ENCODE assay signal across 19 cellular contexts in the genomic region with DNA sequence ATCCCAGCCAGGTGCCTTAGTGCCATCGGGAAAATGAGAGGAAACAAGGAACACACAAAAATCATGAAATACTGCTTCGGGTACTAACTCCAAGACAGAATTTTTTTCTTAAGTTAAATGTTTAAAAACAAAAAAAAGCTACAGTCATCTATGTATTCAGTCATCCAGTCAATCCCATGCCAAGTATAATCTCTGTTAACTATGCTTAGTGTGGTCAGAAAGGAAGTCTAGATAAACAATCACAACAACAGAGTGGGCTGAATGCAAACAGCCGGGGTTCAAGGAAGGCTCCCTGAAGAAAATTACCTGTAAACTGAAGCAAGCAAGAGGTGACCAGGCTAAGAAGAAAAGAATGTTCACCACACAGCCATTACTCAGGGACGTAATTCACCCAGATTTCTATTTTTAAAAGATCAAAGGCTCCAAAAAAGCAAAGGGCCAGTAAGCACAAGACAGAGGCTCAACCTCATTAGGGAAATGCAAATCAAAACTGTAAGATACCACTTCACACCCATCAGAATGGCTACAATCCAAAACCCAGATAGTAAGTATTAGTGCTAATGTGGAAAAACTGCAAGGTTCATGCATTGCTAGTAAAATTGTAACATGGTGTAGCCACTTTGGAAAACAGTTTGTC. TPM values are rescaled to one million over a fixed set of nuclear protein-coding genes. Genes with fewer than 3 reads are reported as not detected.
DNase-seq lines count a peak whose midpoint lies in the region; ATAC-seq, FAIRE-seq and TF ChIP-seq lines count a peak whose summit lies in the region.
"Had no signal": no experiment of that assay in that cellular context is flagged by ENCODE, and none has a peak within 500 bp of the region (broad histone marks: within the 10 kb centered on the region; RNA-seq: fewer than 3 reads in every experiment).

No MANE protein-coding gene starts in this region.

- H4K5ac ChIP-seq in IMR-90 (ENCODE audit: low read depth, low read length), result no peak overlapping the region

- H3K36me3 ChIP-seq in A673 (ENCODE audit: insufficient read depth, low read length, poor library complexity, severe bottlenecking), result no peaks in the 10 kb centered on the region
- no peaks in the 10 kb centered on the region for H3K36me3 ChIP-seq in IMR-90 (ENCODE audit: control insufficient read depth, insufficient read depth, low read length)
- no peaks in the 10 kb centered on the region for H3K36me3 ChIP-seq in CD8-positive, alpha-beta memory T cell (ENCODE audit: insufficient read depth, low read length)
- H3K36me3 ChIP-seq: esophagus muscularis mucosa, transverse colon had no signal

- H2BK120ac ChIP-seq in IMR-90 (ENCODE audit: low read depth, low read length), result no peak overlapping the region

- no peaks in the 10 kb centered on the region for H3K27me3 ChIP-seq in A673 (replicated peaks; ENCODE audit: insufficient read depth, low read depth, low read length, poor library complexity)
- no peaks in the 10 kb centered on the region for H3K27me3 ChIP-seq in IMR-90 (ENCODE audit: control insufficient read depth, insufficient read depth, low read length)
- no peaks in the 10 kb centered on the region for H3K27me3 ChIP-seq in CD8-positive, alpha-beta memory T cell (ENCODE audit: insufficient read depth, low read length, poor library complexity, severe bottlenecking)
- H3K27me3 ChIP-seq: esophagus muscularis mucosa, transverse colon had no signal

- BruUV-seq in A673 (replicated peaks; lab: Mats Ljungman, UMichigan) (no TSS peak), IMR-90 (replicated peaks; lab: Mats Ljungman, UMichigan) (no TSS peak)

- no peak overlapping the region for H3K4me3 ChIP-seq in A673 (ENCODE audit: low read depth, low read length, poor library complexity, severe bottlenecking)
- H3K4me3 ChIP-seq in IMR-90 (ENCODE audit: insufficient read depth, low read depth, low read length), result no peak overlapping the region
- no peak overlapping the region for H3K4me3 ChIP-seq in CD8-positive, alpha-beta memory T cell (ENCODE audit: low read length)
- H3K4me3 ChIP-seq: esophagus muscularis mucosa, transverse colon had no signal

- in situ Hi-C loops in IMR-90 (cut with MboI; ENCODE audit: low sequenced_read_pairs), result no loop called here

- no peak for TF ChIP-seq POLR2A in IMR-90 (IDR thresholded peaks at IDR 0.05; ENCODE audit: low read depth, low read length)

- H3K9me3 ChIP-seq in A673 (ENCODE audit: low read depth, low read length, poor library complexity, severe bottlenecking) (no peaks in the 10 kb centered on the region), IMR-90 (ENCODE audit: control insufficient read depth, insufficient read depth, low read length) (no peaks in the 10 kb centered on the region)
- H3K9me3 ChIP-seq in CD8-positive, alpha-beta memory T cell (ENCODE audit: low read length), result no peaks in the 10 kb centered on the region
- H3K9me3 ChIP-seq: Caco-2, esophagus muscularis mucosa, transverse colon had no signal

- no peak overlapping the region for H3K4me3 Mint-ChIP-seq in CD8-positive, alpha-beta memory T cell

- peaks cover 5% of the 10 kb centered on the region for H3K9me1 ChIP-seq in IMR-90 (ENCODE audit: insufficient read depth, low read length)

- WGBS in IMR-90 (ENCODE audit: extremely low coverage in 2 of 2, insufficient read length in 1 of 2), 2 experiments, result no CpG with 5 or more reads among the region's 4 CpGs

- H3K27ac Mint-ChIP-seq in CD8-positive, alpha-beta memory T cell, result no peak overlapping the region

- intact Hi-C loops in A673 (cut with micrococcal nuclease; ENCODE audit: unreplicated experiment), result no loop called here
- intact Hi-C loops in IMR-90 (cut with micrococcal nuclease), result no loop called here

- TF ChIP-seq CTCF in A673 (conservative IDR thresholded peaks at IDR 0.05; ENCODE audit: low read depth, low read length) (0 out of 2 replicates have a peak, but pooled peaks have one; percentile 5), IMR-90 (conservative IDR thresholded peaks at IDR 0.05; ENCODE audit: low read depth, low read length) (no peak)

- H4K8ac ChIP-seq in IMR-90 (ENCODE audit: low read depth in 2 of 2, low read length in 2 of 2), result no peak overlapping the region

- H3K23ac ChIP-seq in IMR-90 (ENCODE audit: low read depth, low read length), result 0 out of 2 replicates have a peak overlapping the region, but pooled peaks have one; percentile 12

- no peak overlapping the region for H3K56ac ChIP-seq in IMR-90 (ENCODE audit: extremely low read depth, insufficient read depth, low read length)

- CTCF ChIA-PET in A673 (lab: Charles Lee), result interaction anchor here (0.5 kb wide), 1 partner anchor 861 kb away, joined by 3 read pairs; no protein-coding TSS in a partner anchor
- CTCF ChIA-PET in IMR-90 (lab: Yijun Ruan, JAX), result no interaction called here
- CTCF ChIA-PET in CD8-positive, alpha-beta memory T cell (lab: Charles Lee), result no interaction called here

- H3K9ac ChIP-seq in IMR-90 (ENCODE audit: low read depth, low read length), result no peak overlapping the region
- H3K9ac ChIP-seq: KMS-11 had no signal

- H3K27me3 Mint-ChIP-seq in CD8-positive, alpha-beta memory T cell, result no peaks in the 10 kb centered on the region

- peaks cover 6 to 19% (median 15%) of the 10 kb centered on the region in 3 donors for H3K4me1 Mint-ChIP-seq in CD8-positive, alpha-beta memory T cell

- H4K20me1 ChIP-seq in IMR-90 (ENCODE audit: insufficient read depth, low read length), result peaks cover 4% of the 10 kb centered on the region; the same call in 1 of the 2 replicates

- H2BK15ac ChIP-seq in IMR-90 (ENCODE audit: low read depth, low read length), result no peak overlapping the region

- ATAC-seq in IMR-90 (ENCODE audit: low read depth) (peak; percentile 21), GM21526 (IDR thresholded peaks at IDR 0.05; ENCODE audit: low FRiP score, unreplicated experiment) (no peak)

- dilution Hi-C loops in IMR-90 (cut with HindIII; ENCODE audit: low sequenced_read_pairs, unreplicated experiment), result no loop called here

- DNase-seq in A673 (ENCODE audit: low spot score) (peak; percentile 33), GM18507 (ENCODE audit: extremely low spot score, insufficient read length, low read depth) (no peak), IMR-90 (no peak), fibroblast of peridontal ligament (ENCODE audit: extremely low read depth) (peak; percentile 33), NCI-H526 treated with DMSO at 0.1 percent for 48 hours (lab: John Stamatoyannopoulos, UW) (no peak), OCI-M2 (lab: John Stamatoyannopoulos, UW; ENCODE audit: unreplicated experiment) (no peak)
- no peak for DNase-seq in CD8-positive, alpha-beta memory T cell
- DNase-seq: activated CD4-positive, alpha-beta T cell treated with anti-CD3 and anti-CD28 coated beads for 1 hour; activated gamma-delta T cell; Caco-2; GDM1; NCI-H1436; occipital lobe; SIG-M5; T-helper 2 cell; transverse colon had no signal

- H3K18ac ChIP-seq in IMR-90 (ENCODE audit: low read depth, low read length), result no peak overlapping the region

- no peak overlapping the region for H3K4ac ChIP-seq in IMR-90 (ENCODE audit: low read depth, low read length)

- H3K36me3 Mint-ChIP-seq in CD8-positive, alpha-beta memory T cell, result peaks cover 0 to 5% (median 4%) of the 10 kb centered on the region in 3 donors

- no peak overlapping the region for H2AFZ ChIP-seq in IMR-90 (replicated peaks; ENCODE audit: low read length, poor library complexity)

- H3K79me1 ChIP-seq in IMR-90 (ENCODE audit: low read depth in 1 of 2, low read length in 2 of 2), result peaks cover 12 to 13% of the 10 kb centered on the region in 2 experiments

- peaks cover 25% of the 10 kb centered on the region for H3K4me1 ChIP-seq in A673 (ENCODE audit: insufficient read depth, low read length, poor library complexity, severe bottlenecking)
- H3K4me1 ChIP-seq in IMR-90 (ENCODE audit: control insufficient read depth, insufficient read depth, low read length), result peaks cover 5% of the 10 kb centered on the region
- H3K4me1 ChIP-seq in CD8-positive, alpha-beta memory T cell (ENCODE audit: insufficient read depth, low read length), result no peaks in the 10 kb centered on the region
- H3K4me1 ChIP-seq: Caco-2 had no signal

- H2BK5ac ChIP-seq in IMR-90 (ENCODE audit: low read depth, low read length, poor library complexity, severe bottlenecking), result no peak overlapping the region

- POLR2A ChIA-PET in A673 (lab: Charles Lee; ENCODE audit: low non-redundant PET), result no interaction called here
- POLR2A ChIA-PET in IMR-90 (lab: Charles Lee; ENCODE audit: unreplicated experiment), result interaction anchor here (0.6 kb wide), 1 partner anchor 19 kb away, joined by 3 read pairs; no protein-coding TSS in a partner anchor
- POLR2A ChIA-PET in CD8-positive, alpha-beta memory T cell (lab: Charles Lee), result no interaction called here

- H3K14ac ChIP-seq in IMR-90 (replicated peaks; ENCODE audit: low read depth, low read length), result 0 out of 2 replicates have a peak overlapping the region, but pooled peaks have one; percentile 19

- H2AK9ac ChIP-seq in IMR-90 (replicated peaks; ENCODE audit: low read depth, low read length, poor library complexity), result no peak overlapping the region

- H2BK20ac ChIP-seq in IMR-90 (ENCODE audit: low read depth, low read length), result no peak overlapping the region

- H3K27ac ChIP-seq in A673 (ENCODE audit: low read depth, low read length, poor library complexity, severe bottlenecking), result peak overlapping the region; percentile 5
- H3K27ac ChIP-seq in IMR-90 (ENCODE audit: insufficient read depth, low read length), result no peak overlapping the region
- H3K27ac ChIP-seq in CD8-positive, alpha-beta memory T cell (ENCODE audit: low read depth, low read length), result no peak overlapping the region
- H3K27ac ChIP-seq: esophagus muscularis mucosa, KMS-11, transverse colon had no signal

- no peaks in the 10 kb centered on the region for H3K9me3 Mint-ChIP-seq in CD8-positive, alpha-beta memory T cell

- FAIRE-seq in GM18507 (lab: Jason Lieb, UNC), result peak; percentile 71

- H3K4me2 ChIP-seq in IMR-90 (ENCODE audit: low read depth, low read length), result no peak overlapping the region
- H3K4me2 ChIP-seq: KMS-11 had no signal

- no peak for TF ChIP-seq RAD21 in IMR-90 (IDR thresholded peaks at IDR 0.05; ENCODE audit: low read length)

- no peak overlapping the region for H4K91ac ChIP-seq in IMR-90 (ENCODE audit: insufficient read depth, low read depth, low read length)

- H2AK5ac ChIP-seq in IMR-90 (ENCODE audit: low read depth, low read length), result no peak overlapping the region

TF ChIP-seq in IMR-90, 13 proteins besides CTCF, POLR2A, EP300 and RAD21:
- no peak for TF ChIP-seq CHD1 (IDR thresholded peaks at IDR 0.05; ENCODE audit: low read depth, low read length)

RNA-seq across cellular contexts. Expression of gene RERE, which starts 53.0 kb away (rescaled TPM):
- total RNA-seq in A673 (2021) (188 and 220 TPM in 2 replicates), IMR-90 (2012; rRNA removed) (11.5 and 15.8 TPM in 2 replicates)
- 13.5 and 25.1 TPM in 2 replicates for polyA plus RNA-seq in IMR-90 (2012; rRNA removed)
- polyA plus RNA-seq in IMR-90 (2012; cell fraction: cytosol; rRNA removed), result 7.6 and 12.1 TPM in 2 replicates
- polyA plus RNA-seq in IMR-90 (2012; cell fraction: nucleus; rRNA removed; ENCODE audit: low replicate concordance), result 27.4 and 39.6 TPM in 2 replicates
- total RNA-seq in CD8-positive, alpha-beta memory T cell, result 10 to 100 TPM; 37.9 to 39.2 TPM
- 10.9 TPM for polyA plus RNA-seq in CD8-positive, alpha-beta memory T cell

Comparison
In these comparisons a context has a peak if more than half of its experiments do, and no peak if none do; other contexts are left out.
1. DNase-seq: peak in A673 (single experiment) and fibroblast of peridontal ligament (single experiment); none in GM18507 (single experiment), IMR-90 (single experiment), NCI-H526 treated with DMSO at 0.1 percent for 48 hours (single experiment), CD8-positive, alpha-beta memory T cell (0 of 5) and OCI-M2 (single experiment).